Comparison of ENCODE assay signal across 1 cellular context in genomic region chr3:58471025-58471887, GRCh38.
TF ChIP-seq lines count a peak whose summit lies in the region.

No MANE protein-coding gene starts in this region.

TF ChIP-seq in HepG2, 621 proteins besides CTCF, POLR2A, EP300 and RAD21 (continued from another document and continues in another):
- no peak for TF ChIP-seq ZNF407 (CRISPR knock-in tag; IDR thresholded peaks at IDR 0.05; ENCODE audit: not compliant biosample characterization)
- no peak for TF ChIP-seq ZNF552 (CRISPR knock-in tag; IDR thresholded peaks at IDR 0.05; ENCODE audit: borderline replicate concordance)
- peak; percentile 20; the same call in 1 of the 2 replicates for TF ChIP-seq DMAP1 (CRISPR knock-in tag; IDR thresholded peaks at IDR 0.05)
- TF ChIP-seq ZNF781 (CRISPR knock-in tag; IDR thresholded peaks at IDR 0.05; ENCODE audit: borderline replicate concordance, not compliant biosample characterization): peak; percentile 59
- TF ChIP-seq RFX5 (IDR thresholded peaks at IDR 0.05; ENCODE audit: low read depth, low read length): no peak
- TF ChIP-seq ELK4 (CRISPR knock-in tag; IDR thresholded peaks at IDR 0.05; ENCODE audit: borderline replicate concordance): no peak
- no peak for TF ChIP-seq ZNF749 (CRISPR knock-in tag; IDR thresholded peaks at IDR 0.05; ENCODE audit: borderline replicate concordance)
- peak; percentile 55; the same call in 1 of the 2 replicates for TF ChIP-seq SPEN (CRISPR knock-in tag; IDR thresholded peaks at IDR 0.05; ENCODE audit: low read depth)
- TF ChIP-seq TBX2 (CRISPR knock-in tag; IDR thresholded peaks at IDR 0.05; ENCODE audit: borderline replicate concordance): peak; percentile 100
- no peak for TF ChIP-seq EZH2 (conservative IDR thresholded peaks at IDR 0.05; ENCODE audit: low read depth, low read length)
- no peak for TF ChIP-seq WIZ (CRISPR knock-in tag; IDR thresholded peaks at IDR 0.05)
- no peak for TF ChIP-seq ZNF672 (CRISPR knock-in tag; IDR thresholded peaks at IDR 0.05)
- TF ChIP-seq IRF2 (CRISPR knock-in tag; IDR thresholded peaks at IDR 0.05): no peak; the same call in 1 of the 2 replicates
- no peak for TF ChIP-seq XBP1 (CRISPR knock-in tag; IDR thresholded peaks at IDR 0.05)
- TF ChIP-seq ZNF362 (CRISPR knock-in tag; IDR thresholded peaks at IDR 0.05; ENCODE audit: borderline replicate concordance): no peak
- no peak for TF ChIP-seq NCOA5 (CRISPR knock-in tag; IDR thresholded peaks at IDR 0.05)
- TF ChIP-seq ZNF580 (CRISPR knock-in tag; IDR thresholded peaks at IDR 0.05; ENCODE audit: borderline replicate concordance, low read depth): no peak; the same call in none of the 2 replicates
- no peak for TF ChIP-seq ZFP41 (CRISPR knock-in tag; IDR thresholded peaks at IDR 0.05; ENCODE audit: borderline replicate concordance)
- no peak for TF ChIP-seq ZFP36L2 (CRISPR knock-in tag; IDR thresholded peaks at IDR 0.05)
- TF ChIP-seq ZNF44 (CRISPR knock-in tag; IDR thresholded peaks at IDR 0.05): no peak
- peak; percentile 85 for TF ChIP-seq SAP130 (CRISPR knock-in tag; IDR thresholded peaks at IDR 0.05; ENCODE audit: low read depth)
- TF ChIP-seq KDM3A (CRISPR knock-in tag; IDR thresholded peaks at IDR 0.05; ENCODE audit: low read depth): peak; percentile 77
- peak; percentile 23; the same call in 1 of the 2 replicates for TF ChIP-seq TAF1 (CRISPR knock-in tag; IDR thresholded peaks at IDR 0.05)
- peak; percentile 80; the same call in 1 of the 2 replicates for TF ChIP-seq RCOR2 (CRISPR knock-in tag; IDR thresholded peaks at IDR 0.05)
- no peak for TF ChIP-seq EEA1 (CRISPR knock-in tag; IDR thresholded peaks at IDR 0.05; ENCODE audit: borderline replicate concordance)
- peak; percentile 6; the same call in 1 of the 2 replicates for TF ChIP-seq NFYB (CRISPR knock-in tag; IDR thresholded peaks at IDR 0.05)
- TF ChIP-seq ZBTB2 (CRISPR knock-in tag; IDR thresholded peaks at IDR 0.05; ENCODE audit: low read depth): 0 out of 2 replicates have a peak, but pooled peaks have one; percentile 51
- no peak for TF ChIP-seq HNRNPL (IDR thresholded peaks at IDR 0.05; ENCODE audit: low read depth, low read length)
- no peak for TF ChIP-seq ZNF7 (CRISPR knock-in tag; IDR thresholded peaks at IDR 0.05)
- TF ChIP-seq CHD2 (IDR thresholded peaks at IDR 0.05; ENCODE audit: low read depth, low read length): no peak
- TF ChIP-seq GABPA (IDR thresholded peaks at IDR 0.05; ENCODE audit: low read depth, low read length): no peak
- TF ChIP-seq GABPA (CRISPR knock-in tag; IDR thresholded peaks at IDR 0.05; ENCODE audit: low read depth): no peak
- 0 out of 2 replicates have a peak, but pooled peaks have one; percentile 37 for TF ChIP-seq TRIM24 (CRISPR knock-in tag; IDR thresholded peaks at IDR 0.05)
- TF ChIP-seq NONO (IDR thresholded peaks at IDR 0.05): no peak
- TF ChIP-seq NONO (CRISPR knock-in tag; conservative IDR thresholded peaks at IDR 0.05): peak; percentile 85; the same call in 1 of the 2 replicates
- TF ChIP-seq ZNF576 (CRISPR knock-in tag; IDR thresholded peaks at IDR 0.05): no peak
- TF ChIP-seq CCDC6 (CRISPR knock-in tag; IDR thresholded peaks at IDR 0.05): no peak
- TF ChIP-seq ZNF883 (CRISPR knock-in tag; IDR thresholded peaks at IDR 0.05; ENCODE audit: not compliant biosample characterization): no peak
- peak; percentile 91 for TF ChIP-seq ZGPAT (CRISPR knock-in tag; IDR thresholded peaks at IDR 0.05)
- TF ChIP-seq CREBL2 (CRISPR knock-in tag; IDR thresholded peaks at IDR 0.05; ENCODE audit: borderline replicate concordance): no peak
- no peak for TF ChIP-seq ZNF569 (CRISPR knock-in tag; IDR thresholded peaks at IDR 0.05; ENCODE audit: borderline replicate concordance)
- peak; percentile 80; the same call in 1 of the 2 replicates for TF ChIP-seq RXRB (CRISPR knock-in tag; IDR thresholded peaks at IDR 0.05; ENCODE audit: borderline replicate concordance)
- TF ChIP-seq KDM6A (CRISPR knock-in tag; IDR thresholded peaks at IDR 0.05; ENCODE audit: low read depth): peak; percentile 60; the same call in 1 of the 2 replicates
- no peak for TF ChIP-seq ZNF670 (CRISPR knock-in tag; IDR thresholded peaks at IDR 0.05; ENCODE audit: borderline replicate concordance)
- TF ChIP-seq ZNF674 (CRISPR knock-in tag; IDR thresholded peaks at IDR 0.05; ENCODE audit: low read depth): no peak
- peak; percentile 99 for TF ChIP-seq TBX3 (IDR thresholded peaks at IDR 0.05; ENCODE audit: borderline replicate concordance)
- peak; percentile 93 for TF ChIP-seq ZNF609 (CRISPR knock-in tag; IDR thresholded peaks at IDR 0.05; ENCODE audit: borderline replicate concordance)
- TF ChIP-seq KLF6 (CRISPR knock-in tag; IDR thresholded peaks at IDR 0.05): peak; percentile 87; the same call in 1 of the 2 replicates
- peak; percentile 81; the same call in 1 of the 2 replicates for TF ChIP-seq ZNF343 (CRISPR knock-in tag; IDR thresholded peaks at IDR 0.05)
